Comparison of ENCODE assay signal across 15 cellular contexts in genomic region chr6:142796571-142796970, GRCh38.
DNase-seq lines count a peak whose midpoint lies in the region; TF ChIP-seq lines count a peak whose summit lies in the region.
"Had no signal": no experiment of that assay in that cellular context is flagged by ENCODE, and none has a peak within 500 bp of the region (broad histone marks: within the 10 kb centered on the region; RNA-seq: fewer than 3 reads in every experiment).

No MANE protein-coding gene starts in this region.

- H3K36me3 ChIP-seq in CD4-positive, alpha-beta memory T cell (ENCODE audit: insufficient read depth, low read length): no peaks in the 10 kb centered on the region
- H3K36me3 ChIP-seq: WERI-Rb-1 had no signal

- CTCF ChIA-PET in CD4-positive, alpha-beta memory T cell (lab: Charles Lee; ENCODE audit: partially characterized antibody): interaction anchor here (1.5 kb wide), 1 partner anchor 17 kb away, joined by 5 read pairs; no protein-coding TSS in a partner anchor
- CTCF ChIA-PET in RWPE1 (lab: Yijun Ruan, JAX): interaction anchor here (1.0 kb wide), 1 partner anchor 146 kb away, joined by 3 read pairs; no protein-coding TSS in a partner anchor

- no peaks in the 10 kb centered on the region for H3K27me3 ChIP-seq in CD4-positive, alpha-beta memory T cell (ENCODE audit: insufficient read depth, low read length)

- intact Hi-C loops in CD4-positive, alpha-beta memory T cell (cut with micrococcal nuclease): no loop called here

- H3K27me3 Mint-ChIP-seq in CD4-positive, alpha-beta memory T cell: no peaks in the 10 kb centered on the region
- H3K27me3 Mint-ChIP-seq: stimulated activated naive B cell treated with anti-CD40 and anti-IgM and Interleukin-4, amounts not matched to agents 10 μg/mL and 1 μg/mL and 100 μg/mL, for 72 hours had no signal

- H3K36me3 Mint-ChIP-seq in CD4-positive, alpha-beta memory T cell: peaks cover 16 to 25% of the 10 kb centered on the region in 2 donors

- peak overlapping the region in 6 of 7 donors; percentile 4 to 88 (median 25) for H3K27ac Mint-ChIP-seq in CD4-positive, alpha-beta memory T cell
- H3K27ac Mint-ChIP-seq: activated T-helper 1 cell treated with anti-CD3 and anti-CD28 coated beads, Interleukin-12 subunit alpha, Interleukin-12 subunit beta, Interleukin-2, Interleukin-4 antibody, amounts not matched to agents 30 ng/mL and 10 ng/mL and 1 ng/mL, durations not matched to agents 14 hours and 24 hours and 36 hours; stimulated activated naive B cell treated with anti-CD40 and anti-IgM and Interleukin-4, amounts not matched to agents 10 μg/mL and 1 μg/mL and 100 μg/mL, for 72 hours had no signal

- H3K27ac ChIP-seq in CD4-positive, alpha-beta memory T cell (ENCODE audit: low read depth, low read length): no peak overlapping the region
- no peak overlapping the region for H3K27ac ChIP-seq in RWPE1
- H3K27ac ChIP-seq: WERI-Rb-1 had no signal

- no peaks in the 10 kb centered on the region for H3K9me3 ChIP-seq in CD4-positive, alpha-beta memory T cell (ENCODE audit: control insufficient read depth in 1 of 2, low read length in 2 of 2)

- peak overlapping the region in 5 of 8 donors; percentile 1 to 35 (median 34) for H3K4me3 Mint-ChIP-seq in CD4-positive, alpha-beta memory T cell
- H3K4me3 Mint-ChIP-seq: activated T-helper 1 cell treated with anti-CD3 and anti-CD28 coated beads, Interleukin-12 subunit alpha, Interleukin-12 subunit beta, Interleukin-2, Interleukin-4 antibody, amounts not matched to agents 30 ng/mL and 10 ng/mL and 1 ng/mL, durations not matched to agents 14 hours and 24 hours and 36 hours; stimulated activated naive B cell treated with anti-CD40 and anti-IgM and Interleukin-4, amounts not matched to agents 10 μg/mL and 1 μg/mL and 100 μg/mL, for 72 hours had no signal

- H3K4me1 ChIP-seq in CD4-positive, alpha-beta memory T cell (ENCODE audit: insufficient read depth, low read length): peaks cover 64% of the 10 kb centered on the region

- POLR2A ChIA-PET in CD4-positive, alpha-beta memory T cell (lab: Charles Lee; ENCODE audit: partially characterized antibody): interaction anchor here (1.0 to 2.4 kb wide), 8 partner anchors 16 to 149 kb away, joined by 3 to 5 read pairs (median 4); no protein-coding TSS in a partner anchor
- POLR2A ChIA-PET in RWPE1 (lab: Yijun Ruan, JAX; ENCODE audit: low non-redundant PET): no interaction called here

- no peak for TF ChIP-seq CTCF in RWPE1 (conservative IDR thresholded peaks at IDR 0.05; ENCODE audit: low read depth)
- TF ChIP-seq CTCF in GM20000 (IDR thresholded peaks at IDR 0.05; ENCODE audit: extremely low read depth, missing control alignments): no peak

- DNase-seq in CD4-positive, alpha-beta memory T cell: no peak
- DNase-seq in HCEC 1CT (peak; percentile 69), NOMO-1 (lab: John Stamatoyannopoulos, UW; ENCODE audit: unreplicated experiment in 2 of 2) (peak; percentile 81 to 90), iris pigment epithelial cell (ENCODE audit: low read depth) (peak; percentile 88), RWPE1 (ENCODE audit: low spot score) (no peak), inferior parietal cortex (ENCODE audit: extremely low spot score) (no peak), OCI-M1 (lab: John Stamatoyannopoulos, UW) (no peak), GM20000 (ENCODE audit: low spot score) (no peak)
- DNase-seq: cerebellar nuclear complex; DMS 273 treated with DMSO at 0.1 percent for 48 hours; kidney glomerular epithelial cell; NCI-H1092 treated with DMSO at 0.1 percent for 48 hours; stimulated activated naive B cell treated with anti-CD40 and anti-IgM and Interleukin-4, amounts not matched to agents 10 μg/mL and 1 μg/mL and 100 μg/mL, for 72 hours; WERI-Rb-1 had no signal

- no peak overlapping the region for H3K4me3 ChIP-seq in CD4-positive, alpha-beta memory T cell (ENCODE audit: low read length in 2 of 2)

- no peaks in the 10 kb centered on the region for H3K9me3 Mint-ChIP-seq in CD4-positive, alpha-beta memory T cell

- peaks cover 50 to 72% (median 63%) of the 10 kb centered on the region in 4 donors for H3K4me1 Mint-ChIP-seq in CD4-positive, alpha-beta memory T cell

Comparison
In these comparisons a context has a peak if more than half of its experiments do, and no peak if none do; other contexts are left out.
1. DNase-seq: peak in HCEC 1CT (single experiment), NOMO-1 (2 of 2) and iris pigment epithelial cell (single experiment); none in CD4-positive, alpha-beta memory T cell (0 of 5), RWPE1 (single experiment), inferior parietal cortex (single experiment), OCI-M1 (single experiment) and GM20000 (single experiment).